ENCODE assay signal across 23 cellular contexts in genomic region chr3:31270010-31270409, GRCh38.
"Had no signal": no experiment of that assay in that cellular context is flagged by ENCODE, and none has a peak within 500 bp of the region (broad histone marks: within the 10 kb centered on the region; RNA-seq: fewer than 3 reads in every experiment).

No MANE protein-coding gene starts in this region.

- H3K27ac ChIP-seq: coronary artery, dorsolateral prefrontal cortex, esophagus muscularis mucosa, foreskin keratinocyte, gastroesophageal sphincter, heart left ventricle, hepatocyte, left lung, lower lobe of right lung had no signal

- H3K9me3 ChIP-seq: esophagus muscularis mucosa, gastroesophageal sphincter, heart left ventricle, left lung, lower lobe of right lung had no signal

- FAIRE-seq: colon, endothelial cell of umbilical vein, frontal cortex, islet of Langerhans, keratinocyte had no signal

- ATAC-seq: foreskin keratinocyte; gastroesophageal sphincter; heart left ventricle; left cardiac atrium; left lung; left ventricle myocardium superior; lower lobe of right lung; naive thymus-derived CD4-positive, alpha-beta T cell had no signal

- H3K79me2 ChIP-seq: hepatocyte had no signal

- DNase-seq: dermis blood vessel endothelial cell; dorsolateral prefrontal cortex; effector CD4-positive, alpha-beta T cell; effector memory CD4-positive, alpha-beta T cell; foreskin keratinocyte; heart left ventricle; hypothalamus; immature natural killer cell; left cardiac atrium; left lung; left ventricle myocardium superior; lower lobe of right lung; mesenchymal stem cell; naive thymus-derived CD4-positive, alpha-beta T cell had no signal

- H3K27me3 ChIP-seq: esophagus muscularis mucosa, foreskin keratinocyte, gastroesophageal sphincter, heart left ventricle, hepatocyte, left lung had no signal

- H3K36me3 ChIP-seq: esophagus muscularis mucosa, gastroesophageal sphincter, heart left ventricle, left lung, lower lobe of right lung had no signal

- H3K4me3 ChIP-seq: coronary artery, dorsolateral prefrontal cortex, esophagus muscularis mucosa, gastroesophageal sphincter, heart left ventricle, hepatocyte, left lung, lower lobe of right lung had no signal

- H3K4me2 ChIP-seq: hepatocyte had no signal

- H2AFZ ChIP-seq: hepatocyte had no signal
